ENCODE assay signal across 28 cellular contexts in the genomic region with DNA sequence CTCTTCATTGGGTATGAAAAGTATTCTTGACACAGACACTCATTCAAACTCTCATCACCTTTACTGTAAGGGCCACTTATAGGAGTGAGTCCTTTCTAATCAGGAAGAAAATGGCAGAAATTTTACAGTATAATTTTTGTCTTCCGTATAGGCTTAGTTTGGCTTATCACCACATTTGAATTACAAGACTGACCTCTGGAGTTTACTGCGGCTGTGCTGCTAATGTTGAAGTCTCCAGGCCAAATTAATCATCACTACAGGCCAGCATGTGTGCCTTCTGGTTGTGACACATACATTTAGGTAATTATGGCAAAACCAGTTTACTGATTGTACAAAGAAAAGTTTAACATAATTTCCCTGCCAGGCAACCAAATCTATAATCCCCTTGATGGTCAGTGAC.
DNase-seq lines count a peak whose midpoint lies in the region; ATAC-seq and TF ChIP-seq lines count a peak whose summit lies in the region.
"Had no signal": no experiment of that assay in that cellular context is flagged by ENCODE, and none has a peak within 500 bp of the region (broad histone marks: within the 10 kb centered on the region; RNA-seq: fewer than 3 reads in every experiment).

No MANE protein-coding gene starts in this region.

- no peak overlapping the region for H4K5ac ChIP-seq in H9 (ENCODE audit: insufficient read length, low read depth, low read length)

- H2AFZ ChIP-seq in H9 (ENCODE audit: low read length) = no peak overlapping the region
- H2AFZ ChIP-seq in mesenchymal stem cell (ENCODE audit: low read depth, low read length) = no peak overlapping the region
- H2AFZ ChIP-seq: parathyroid adenoma had no signal

- H2AK5ac ChIP-seq in H9 (ENCODE audit: insufficient read length, low read length) = no peak overlapping the region
- no peak overlapping the region for H2AK5ac ChIP-seq in mesenchymal stem cell (ENCODE audit: low read length, severe bottlenecking)

- no CpG with 5 or more reads among the region's 2 CpGs for WGBS in H9 (ENCODE audit: extremely low coverage, insufficient read length, low lambda C conversion rate)
- WGBS in mesenchymal stem cell = 88% methylated on average over 2 of the region's 2 CpGs

- no peak overlapping the region for H3K4me3 ChIP-seq in WERI-Rb-1 (ENCODE audit: low read depth, low read length)
- H3K4me3 ChIP-seq in mesenchymal stem cell (ENCODE audit: insufficient read depth in 1 of 2, low read depth in 1 of 2, low read length in 2 of 2) = no peak overlapping the region
- H3K4me3 ChIP-seq: adrenal gland, heart left ventricle, lung, upper lobe of right lung had no signal

- no peak overlapping the region for H2BK20ac ChIP-seq in H9 (ENCODE audit: low read depth, low read length, poor library complexity, severe bottlenecking)

- H3K36me3 ChIP-seq in WERI-Rb-1 = no peaks in the 10 kb centered on the region
- H3K36me3 ChIP-seq in mesenchymal stem cell (ENCODE audit: control insufficient read depth in 1 of 2, insufficient read depth in 2 of 2, low read depth in 1 of 2, low read length in 2 of 2) = no peaks in the 10 kb centered on the region
- H3K36me3 ChIP-seq: adrenal gland, heart left ventricle, upper lobe of right lung had no signal

- H4K91ac ChIP-seq in H9 (ENCODE audit: insufficient read length, low read depth, low read length) = no peak overlapping the region
- no peak overlapping the region for H4K91ac ChIP-seq in mesenchymal stem cell (ENCODE audit: low read length)

- TF ChIP-seq CTCF in H9 (conservative IDR thresholded peaks at IDR 0.05) = peak; percentile 30; the same call in 1 of the 3 replicates
- peak; percentile 40; the same call in 1 of the 2 replicates for TF ChIP-seq CTCF in WERI-Rb-1 (IDR thresholded peaks at IDR 0.05; ENCODE audit: low read depth, low read length)

- no peak overlapping the region for H3K27ac ChIP-seq in H9 (ENCODE audit: insufficient read length, low read depth, low read length)
- H3K27ac ChIP-seq in WERI-Rb-1 = no peak overlapping the region
- H3K27ac ChIP-seq in mesenchymal stem cell (ENCODE audit: low read length, poor library complexity, severe bottlenecking) = no peak overlapping the region
- H3K27ac ChIP-seq: adrenal gland, heart left ventricle, parathyroid adenoma, upper lobe of right lung had no signal

- H3K56ac ChIP-seq in H9 (ENCODE audit: insufficient read length, low read depth, low read length) = no peak overlapping the region

- H2BK15ac ChIP-seq in H9 (ENCODE audit: low read depth, low read length) = no peak overlapping the region
- H2BK15ac ChIP-seq in mesenchymal stem cell (ENCODE audit: low read depth, poor library complexity, severe bottlenecking) = no peak overlapping the region

- no peak overlapping the region for H3K4me3 Mint-ChIP-seq in H9
- no peak overlapping the region for H3K4me3 Mint-ChIP-seq in activated T-helper 17 cell treated with anti-CD3 and anti-CD28 coated beads, Interleukin-2, amount 50 U/mL, for 72 hours
- H3K4me3 Mint-ChIP-seq: activated CD4-positive, alpha-beta T cell treated with anti-CD3 and anti-CD28 coated beads, Interleukin-2, amount 10 ng/mL, durations not matched to agents 7 days and 5 days; activated T-cell treated with anti-CD3 and anti-CD28 coated beads, Interleukin-2, amount 50 U/mL, for 4 hours; CD14-positive monocyte; neural crest cell; WTC11 had no signal

- H3K4me1 ChIP-seq in H9 (ENCODE audit: insufficient read depth, low read length) (no peaks in the 10 kb centered on the region; the same call in 1 of the 2 replicates), mesenchymal stem cell (ENCODE audit: control insufficient read depth, insufficient read depth, low read depth, low read length) (no peaks in the 10 kb centered on the region)
- H3K4me1 ChIP-seq: adrenal gland, heart left ventricle, parathyroid adenoma, upper lobe of right lung had no signal

- H3K4me1 Mint-ChIP-seq in H9 = peaks cover 0 to 11% of the 10 kb centered on the region in 2 experiments; a peak in 2 of 4 replicates
- H3K4me1 Mint-ChIP-seq in activated T-helper 17 cell treated with anti-CD3 and anti-CD28 coated beads, Interleukin-2, amount 50 U/mL, for 72 hours = no peaks in the 10 kb centered on the region
- H3K4me1 Mint-ChIP-seq: activated CD4-positive, alpha-beta T cell treated with anti-CD3 and anti-CD28 coated beads, Interleukin-2, amount 10 ng/mL, durations not matched to agents 7 days and 5 days; CD14-positive monocyte; neural crest cell had no signal

- H3K9ac ChIP-seq in H9 (ENCODE audit: extremely low read depth, insufficient read length, low read length) = no peak overlapping the region
- H3K9ac ChIP-seq in mesenchymal stem cell (ENCODE audit: low read length) = no peak overlapping the region
- H3K9ac ChIP-seq: parathyroid adenoma had no signal

- H3K23me2 ChIP-seq in H9 (ENCODE audit: insufficient read length, low read depth, low read length, poor library complexity, severe bottlenecking) = no peaks in the 10 kb centered on the region

- no peak overlapping the region for H2BK12ac ChIP-seq in H9 (ENCODE audit: insufficient read length, low read depth, low read length)
- H2BK12ac ChIP-seq in mesenchymal stem cell (ENCODE audit: low read length in 2 of 2) = no peak overlapping the region

- H3K9me3 ChIP-seq in H9 (ENCODE audit: control insufficient read depth, low read depth, low read length) (no peaks in the 10 kb centered on the region), WERI-Rb-1 (ENCODE audit: severe bottlenecking) (no peaks in the 10 kb centered on the region), mesenchymal stem cell (ENCODE audit: control insufficient read depth, low read length) (no peaks in the 10 kb centered on the region)
- H3K9me3 ChIP-seq: adrenal gland, upper lobe of right lung had no signal

- DNase-seq in Daoy (ENCODE audit: low read depth) = peak; percentile 17
- DNase-seq in H9 = no peak
- peak; percentile 21 for DNase-seq in WERI-Rb-1
- peak; percentile 15 for DNase-seq in mesenchymal stem cell
- DNase-seq in NCI-H2107 (lab: John Stamatoyannopoulos, UW) = no peak
- DNase-seq: activated CD4-positive, alpha-beta T cell treated with anti-CD3 and anti-CD28 coated beads, Interleukin-2, amount 10 ng/mL, durations not matched to agents 7 days and 5 days; activated naive CD4-positive, alpha-beta T cell; activated T-cell treated with anti-CD3 and anti-CD28 coated beads, Interleukin-2, amount 50 U/mL, for 4 hours; adrenal gland; DND-41; effector CD4-positive, alpha-beta T cell; erythroblast; heart left ventricle; NCI-H1048; NCI-H2029; PC-3; right cardiac atrium; Right ventricle myocardium superior; stimulated activated CD4-positive, alpha-beta T cell treated with anti-CD3 and anti-CD28 coated beads, Interleukin-4, amount 100 ng/mL, for 1 hour; T1000; upper lobe of right lung had no signal

- H3K23ac ChIP-seq in H9 (ENCODE audit: insufficient read length, low read depth, low read length) = no peak overlapping the region
- H3K23ac ChIP-seq in mesenchymal stem cell (ENCODE audit: low read length in 2 of 2) = no peak overlapping the region

- no peaks in the 10 kb centered on the region; a peak in 1 of 5 replicates for H3K9me3 Mint-ChIP-seq in H9
- H3K9me3 Mint-ChIP-seq in activated T-helper 17 cell treated with anti-CD3 and anti-CD28 coated beads, Interleukin-2, amount 50 U/mL, for 72 hours = peaks cover 17% of the 10 kb centered on the region
- H3K9me3 Mint-ChIP-seq: neural crest cell, WTC11 had no signal

- H3K14ac ChIP-seq in H9 (ENCODE audit: insufficient read depth, low read length) (no peak overlapping the region), mesenchymal stem cell (ENCODE audit: low read length in 2 of 2) (no peak overlapping the region)

- H3K4ac ChIP-seq in H9 (ENCODE audit: low read depth, low read length) (no peak overlapping the region), mesenchymal stem cell (ENCODE audit: low read depth in 1 of 2, low read length in 2 of 2) (no peak overlapping the region)

- H3K79me1 ChIP-seq in H9 (ENCODE audit: insufficient read depth, low read depth, low read length, poor library complexity, severe bottlenecking) (no peaks in the 10 kb centered on the region), mesenchymal stem cell (replicated peaks; ENCODE audit: low read length, poor library complexity, severe bottlenecking) (no peaks in the 10 kb centered on the region)

- H4K20me1 ChIP-seq in H9 (ENCODE audit: control insufficient read depth, insufficient read depth, insufficient read length) = no peaks in the 10 kb centered on the region

- ATAC-seq in activated T-helper 17 cell treated with anti-CD3 and anti-CD28 coated beads, Interleukin-2, amount 50 U/mL, for 72 hours (replicated peaks) = no peak
- ATAC-seq in GM19395 (IDR thresholded peaks at IDR 0.05; ENCODE audit: unreplicated experiment) = no peak
- ATAC-seq: activated T-cell treated with anti-CD3 and anti-CD28 coated beads, Interleukin-2, amount 50 U/mL, for 4 hours; heart left ventricle; PC-3; right cardiac atrium; upper lobe of right lung; WTC11 had no signal

- no peaks in the 10 kb centered on the region for H3K36me3 Mint-ChIP-seq in H9 (ENCODE audit: insufficient read depth in 1 of 3, low read depth in 3 of 3)
- H3K36me3 Mint-ChIP-seq in activated T-helper 17 cell treated with anti-CD3 and anti-CD28 coated beads, Interleukin-2, amount 50 U/mL, for 72 hours (ENCODE audit: low read depth) = no peaks in the 10 kb centered on the region
- H3K36me3 Mint-ChIP-seq: CD14-positive monocyte, WTC11 had no signal

- no peak overlapping the region for H3K4me2 ChIP-seq in H9 (ENCODE audit: insufficient read depth, insufficient read length, low read length)
- H3K4me2 ChIP-seq in mesenchymal stem cell (ENCODE audit: low read length, poor library complexity, severe bottlenecking) = no peak overlapping the region

- H3K79me2 ChIP-seq in H9 (ENCODE audit: insufficient read depth, low read length) = no peaks in the 10 kb centered on the region
- H3K79me2 ChIP-seq: parathyroid adenoma had no signal

- H2BK5ac ChIP-seq in H9 (ENCODE audit: insufficient read length, low read length) (no peak overlapping the region), mesenchymal stem cell (ENCODE audit: low read depth, low read length, poor library complexity, severe bottlenecking) (no peak overlapping the region)

- H2BK120ac ChIP-seq in H9 (ENCODE audit: low read depth, low read length, poor library complexity, severe bottlenecking) (no peak overlapping the region), mesenchymal stem cell (ENCODE audit: low read depth, low read length) (no peak overlapping the region)

- H3K18ac ChIP-seq in H9 (ENCODE audit: insufficient read length, low read depth, low read length) (no peak overlapping the region), mesenchymal stem cell (ENCODE audit: low read depth in 1 of 2, low read length in 2 of 2) (no peak overlapping the region)

- H3T11ph ChIP-seq in H9 (ENCODE audit: low read length) = no peak overlapping the region

- H3K27ac Mint-ChIP-seq in H9 = no peak overlapping the region
- H3K27ac Mint-ChIP-seq in activated T-helper 17 cell treated with anti-CD3 and anti-CD28 coated beads, Interleukin-2, amount 50 U/mL, for 72 hours = no peak overlapping the region
- H3K27ac Mint-ChIP-seq: activated CD4-positive, alpha-beta T cell treated with anti-CD3 and anti-CD28 coated beads, Interleukin-2, amount 10 ng/mL, durations not matched to agents 7 days and 5 days; CD14-positive monocyte; WTC11 had no signal

- H3K27me3 ChIP-seq in H9 (ENCODE audit: insufficient read depth, low read length) (no peaks in the 10 kb centered on the region), WERI-Rb-1 (ENCODE audit: insufficient read depth, low read depth, severe bottlenecking) (no peaks in the 10 kb centered on the region), mesenchymal stem cell (ENCODE audit: control insufficient read depth in 1 of 2, insufficient read depth in 1 of 2, low read length in 2 of 2) (no peaks in the 10 kb centered on the region)
- H3K27me3 ChIP-seq: adrenal gland, heart left ventricle, upper lobe of right lung had no signal

- no peaks in the 10 kb centered on the region for H3K27me3 Mint-ChIP-seq in H9 (ENCODE audit: low read depth)
- H3K27me3 Mint-ChIP-seq in activated T-helper 17 cell treated with anti-CD3 and anti-CD28 coated beads, Interleukin-2, amount 50 U/mL, for 72 hours = no peaks in the 10 kb centered on the region
- H3K27me3 Mint-ChIP-seq: activated CD4-positive, alpha-beta T cell treated with anti-CD3 and anti-CD28 coated beads, Interleukin-2, amount 10 ng/mL, durations not matched to agents 7 days and 5 days had no signal

- H4K8ac ChIP-seq in H9 (replicated peaks; ENCODE audit: insufficient read length, low read depth, low read length) = no peak overlapping the region
- no peak overlapping the region for H4K8ac ChIP-seq in mesenchymal stem cell (ENCODE audit: low read length)

Comparison
In these comparisons a context has a peak if more than half of its experiments do, and no peak if none do; other contexts are left out.
1. DNase-seq: peak in Daoy (single experiment), WERI-Rb-1 (single experiment) and mesenchymal stem cell (single experiment); none in H9 (single experiment) and NCI-H2107 (single experiment).